In genomic region chr11:17846852-17847453, GRCh38 we compare ENCODE assay signal across 10 cellular contexts.
DNase-seq lines count a peak whose midpoint lies in the region; TF ChIP-seq lines count a peak whose summit lies in the region.
"Had no signal": no experiment of that assay in that cellular context is flagged by ENCODE, and none has a peak within 500 bp of the region (broad histone marks: within the 10 kb centered on the region; RNA-seq: fewer than 3 reads in every experiment).

No MANE protein-coding gene starts in this region.

- CTCF ChIA-PET in MCF 10A (lab: Yijun Ruan, JAX) = interaction anchor here (0.6 to 4.2 kb wide), 4 partner anchors 11 to 115 kb away, joined by 3 to 35 read pairs (median 10); no protein-coding TSS in a partner anchor

- intact Hi-C loops in MCF 10A (cut with micrococcal nuclease) = loop anchor here (1.0 to 5.0 kb wide), 3 partner anchors 87 to 130 kb away; no protein-coding TSS in a partner anchor
- intact Hi-C loops in breast epithelium (cut with DNase I; ENCODE audit: low total_unique reads) = no loop called here

- H3K27me3 ChIP-seq in breast epithelium = no peaks in the 10 kb centered on the region
- H3K27me3 ChIP-seq in WERI-Rb-1 (ENCODE audit: insufficient read depth, low read depth, severe bottlenecking) = no peaks in the 10 kb centered on the region
- H3K27me3 ChIP-seq in cardiac muscle cell = no peaks in the 10 kb centered on the region
- H3K27me3 ChIP-seq in thymus (ENCODE audit: control insufficient read depth, insufficient read depth) = no peaks in the 10 kb centered on the region

- H3K36me3 ChIP-seq in breast epithelium (no peaks in the 10 kb centered on the region), WERI-Rb-1 (0 out of 2 replicates have a peak, but pooled peaks cover 4% of the 10 kb centered on the region), cardiac muscle cell (no peaks in the 10 kb centered on the region), thymus (ENCODE audit: control insufficient read depth, insufficient read depth) (peaks cover 3% of the 10 kb centered on the region)

- peaks cover 13% of the 10 kb centered on the region for H3K4me1 Mint-ChIP-seq in MCF 10A (ENCODE audit: insufficient read depth, unreplicated experiment)

- H3K27ac Mint-ChIP-seq in MCF 10A (ENCODE audit: low read depth, unreplicated experiment) = no peak overlapping the region

- H3K4me3 ChIP-seq in breast epithelium (no peak overlapping the region), WERI-Rb-1 (ENCODE audit: low read depth, low read length) (no peak overlapping the region), cardiac muscle cell (no peak overlapping the region), thymus (ENCODE audit: low read length) (no peak overlapping the region)

- no peak overlapping the region for H3K27ac ChIP-seq in breast epithelium
- H3K27ac ChIP-seq in WERI-Rb-1 = no peak overlapping the region
- H3K27ac ChIP-seq in cardiac muscle cell = peak overlapping the region; percentile 18
- peak overlapping the region; percentile 58 for H3K27ac ChIP-seq in thymus (ENCODE audit: low read depth)

- no peaks in the 10 kb centered on the region for H3K27me3 Mint-ChIP-seq in MCF 10A (ENCODE audit: insufficient read depth, unreplicated experiment)

- H3K36me3 Mint-ChIP-seq in MCF 10A (ENCODE audit: insufficient read depth, unreplicated experiment) = no peaks in the 10 kb centered on the region

- BruUV-seq in MCF 10A (replicated peaks; lab: Mats Ljungman, UMichigan) = no TSS peak

- TF ChIP-seq POLR2A in breast epithelium (IDR thresholded peaks at IDR 0.05) = no peak

- H3K9me3 ChIP-seq in breast epithelium = no peaks in the 10 kb centered on the region
- H3K9me3 ChIP-seq in WERI-Rb-1 (ENCODE audit: severe bottlenecking) = no peaks in the 10 kb centered on the region
- H3K9me3 ChIP-seq in cardiac muscle cell (ENCODE audit: low read depth) = no peaks in the 10 kb centered on the region
- H3K9me3 ChIP-seq in thymus (ENCODE audit: control insufficient read depth) = no peaks in the 10 kb centered on the region

- TF ChIP-seq CTCF in MCF 10A (IDR thresholded peaks at IDR 0.05; ENCODE audit: unreplicated experiment) (no peak), breast epithelium (IDR thresholded peaks at IDR 0.05) (peak in 1 of 3 donors; percentile 20), WERI-Rb-1 (IDR thresholded peaks at IDR 0.05; ENCODE audit: low read depth, low read length) (peak; percentile 46), cardiac muscle cell (IDR thresholded peaks at IDR 0.05; ENCODE audit: low read depth, low read length) (peak; percentile 26)

- no peaks in the 10 kb centered on the region for H3K9me3 Mint-ChIP-seq in MCF 10A (ENCODE audit: unreplicated experiment)

- WGBS in thymus = 45% methylated on average over 7 of the region's 7 CpGs

- H3K4me1 ChIP-seq in breast epithelium (no peaks in the 10 kb centered on the region), cardiac muscle cell (ENCODE audit: low read depth) (peaks cover 2% of the 10 kb centered on the region), thymus (ENCODE audit: control insufficient read depth, insufficient read depth, low read length) (peaks cover 13% of the 10 kb centered on the region)

- POLR2A ChIA-PET in MCF 10A (lab: Yijun Ruan, JAX) = no interaction called here

- peak; percentile 58 for DNase-seq in MCF 10A (ENCODE audit: unreplicated experiment)
- no peak for DNase-seq in breast epithelium (ENCODE audit: low spot score in 2 of 2)
- DNase-seq in WERI-Rb-1 = peak; percentile 10
- DNase-seq in cardiac muscle cell (ENCODE audit: low read depth in 1 of 2, low spot score in 1 of 2) = peak; percentile 37 to 66
- DNase-seq in NCI-H1092 treated with DMSO at 0.1 percent for 48 hours (lab: John Stamatoyannopoulos, UW) = no peak
- DNase-seq in SKM-1 treated with dmso at 0.1 percent for 144 hours (lab: John Stamatoyannopoulos, UW; ENCODE audit: unreplicated experiment) = no peak
- DNase-seq in T-helper 2 cell = no peak
- DNase-seq: activated CD8-positive, alpha-beta memory T cell treated with anti-CD3 and anti-CD28 coated beads, Interleukin-2, amount 50 U/mL, for 4 hours; NCI-H748 treated with DMSO at 0.1 percent for 48 hours had no signal

- no peak overlapping the region for H3K4me3 Mint-ChIP-seq in MCF 10A (ENCODE audit: unreplicated experiment)

Comparison
In these comparisons a context has a peak if more than half of its experiments do, and no peak if none do; other contexts are left out.
1. DNase-seq: peak in MCF 10A (single experiment), WERI-Rb-1 (single experiment) and cardiac muscle cell (2 of 2); none in breast epithelium (0 of 2), NCI-H1092 treated with DMSO at 0.1 percent for 48 hours (single experiment), SKM-1 treated with dmso at 0.1 percent for 144 hours (single experiment) and T-helper 2 cell (0 of 5).
2. H3K27ac ChIP-seq: peak in cardiac muscle cell (single experiment) and thymus (single experiment); none in breast epithelium (0 of 2) and WERI-Rb-1 (single experiment).